ENCODE assay signal across 16 cellular contexts in the genomic region with DNA sequence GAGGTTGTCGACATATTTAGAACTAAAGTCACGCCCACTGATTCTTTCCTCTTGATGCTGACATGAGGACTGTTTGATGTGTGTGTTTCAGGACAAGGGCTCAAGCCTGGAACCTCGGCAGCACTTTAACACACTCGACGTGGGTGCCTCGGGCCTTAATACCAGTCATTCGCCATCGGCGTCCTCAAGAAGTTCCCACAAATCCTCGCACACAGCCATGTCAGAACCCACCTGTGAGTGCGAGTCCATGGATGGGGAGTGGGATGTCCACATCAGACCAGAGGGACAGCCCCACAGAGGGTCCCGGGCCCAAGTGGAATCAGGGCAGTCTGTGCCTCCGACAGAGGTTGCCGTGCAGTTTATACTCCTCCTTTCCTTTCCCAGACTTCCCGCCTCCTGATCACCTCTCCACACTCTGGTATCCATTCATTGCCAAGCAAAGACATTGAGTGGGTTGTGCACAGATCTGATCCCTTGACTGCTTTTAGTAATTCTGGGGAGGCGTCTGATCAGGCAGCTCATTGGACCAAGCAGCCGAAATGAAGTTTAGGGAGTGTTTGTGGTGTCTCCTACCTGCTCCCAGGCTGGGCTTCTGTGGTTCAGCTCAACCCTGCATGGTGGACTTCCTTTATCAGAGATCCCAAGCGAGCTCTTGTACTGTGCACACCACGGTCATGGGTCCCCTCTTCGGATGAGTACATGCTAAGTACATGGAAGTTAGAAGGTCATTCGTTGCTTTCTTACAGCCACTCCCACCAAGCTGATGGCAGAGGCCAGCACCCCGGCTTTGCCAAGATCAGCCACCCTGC. TPM values are rescaled to one million over a fixed set of nuclear protein-coding genes. Genes with fewer than 3 reads are reported as not detected.
A peak's percentile ranks its signal among the peaks of the same experiment; 100 is the strongest.
DNase-seq lines count a peak whose midpoint lies in the region; ATAC-seq and TF ChIP-seq lines count a peak whose summit lies in the region.
"Had no signal": no experiment of that assay in that cellular context is flagged by ENCODE, and none has a peak within 500 bp of the region (broad histone marks: within the 10 kb centered on the region; RNA-seq: fewer than 3 reads in every experiment).

No MANE protein-coding gene starts in this region.

- peaks cover 0 to 5% of the 10 kb centered on the region in 2 donors for H3K27me3 Mint-ChIP-seq in natural killer cell treated with Interleukin-12 subunit alpha and Interleukin-12 subunit beta and Interleukin-15 and Interleukin-18, amount 100 ng/mL, for 72 hours
- peaks cover 0 to 5% of the 10 kb centered on the region in 2 donors for H3K27me3 Mint-ChIP-seq in natural killer cell (ENCODE audit: low read depth in 2 of 2)
- H3K27me3 Mint-ChIP-seq: CD4-positive, alpha-beta T cell had no signal

- H3K36me3 ChIP-seq in lower lobe of right lung: peaks cover 9% of the 10 kb centered on the region

- DNase-seq in natural killer cell treated with Interleukin-12 subunit alpha and Interleukin-12 subunit beta and Interleukin-15 and Interleukin-18, amount 100 ng/mL, for 72 hours (ENCODE audit: low spot score): peak; percentile 57
- DNase-seq in natural killer cell (no peak), lower lobe of right lung (peak; percentile 36), putamen (ENCODE audit: low spot score) (peak; percentile 63), NCI-H1436 treated with DMSO at 0.1 percent for 48 hours (lab: John Stamatoyannopoulos, UW) (no peak), DMS 273 (lab: John Stamatoyannopoulos, UW; ENCODE audit: unreplicated experiment) (no peak)
- DNase-seq: Caco-2; CD4-positive, alpha-beta T cell; DMS79 treated with DMSO at 0.1 percent for 48 hours; GF-D8; GM23248; HCEC 1CT; KG1 had no signal

- H3K27ac Mint-ChIP-seq in natural killer cell treated with Interleukin-12 subunit alpha and Interleukin-12 subunit beta and Interleukin-15 and Interleukin-18, amount 100 ng/mL, for 72 hours: no peak overlapping the region
- no peak overlapping the region for H3K27ac Mint-ChIP-seq in natural killer cell
- H3K27ac Mint-ChIP-seq: B cell; CD4-positive, alpha-beta T cell had no signal

- no peak overlapping the region for H3K27ac ChIP-seq in lower lobe of right lung
- H3K27ac ChIP-seq: C4-2B, GM23248 had no signal

- H3K9me3 Mint-ChIP-seq in natural killer cell treated with Interleukin-12 subunit alpha and Interleukin-12 subunit beta and Interleukin-15 and Interleukin-18, amount 100 ng/mL, for 72 hours: no peaks in the 10 kb centered on the region
- no peaks in the 10 kb centered on the region for H3K9me3 Mint-ChIP-seq in natural killer cell
- H3K9me3 Mint-ChIP-seq: CD4-positive, alpha-beta T cell had no signal

- TF ChIP-seq CTCF in natural killer cell (IDR thresholded peaks at IDR 0.05): no peak
- no peak for TF ChIP-seq CTCF in lower lobe of right lung (IDR thresholded peaks at IDR 0.05)

- no peak for ATAC-seq in natural killer cell treated with Interleukin-12 subunit alpha and Interleukin-12 subunit beta and Interleukin-15 and Interleukin-18, amount 100 ng/mL, for 72 hours
- ATAC-seq in natural killer cell (no peak), lower lobe of right lung (no peak), HG02885 (IDR thresholded peaks at IDR 0.05; ENCODE audit: poor library complexity, unreplicated experiment) (no peak)

- H3K27me3 ChIP-seq in lower lobe of right lung (ENCODE audit: low read depth): no peaks in the 10 kb centered on the region

- H3K4me3 ChIP-seq in lower lobe of right lung: no peak overlapping the region
- H3K4me3 ChIP-seq: GM23248 had no signal

- intact Hi-C loops in natural killer cell (cut with micrococcal nuclease) (no loop called here), lower lobe of right lung (cut with DNase I) (no loop called here)

- H3K4me3 Mint-ChIP-seq in natural killer cell treated with Interleukin-12 subunit alpha and Interleukin-12 subunit beta and Interleukin-15 and Interleukin-18, amount 100 ng/mL, for 72 hours: no peak overlapping the region
- no peak overlapping the region for H3K4me3 Mint-ChIP-seq in natural killer cell
- H3K4me3 Mint-ChIP-seq: B cell; CD4-positive, alpha-beta T cell had no signal

- H3K4me1 Mint-ChIP-seq in natural killer cell treated with Interleukin-12 subunit alpha and Interleukin-12 subunit beta and Interleukin-15 and Interleukin-18, amount 100 ng/mL, for 72 hours (ENCODE audit: low read depth in 2 of 2): no peaks in the 10 kb centered on the region
- H3K4me1 Mint-ChIP-seq in natural killer cell: no peaks in the 10 kb centered on the region

- no peaks in the 10 kb centered on the region for H3K9me3 ChIP-seq in lower lobe of right lung
- H3K9me3 ChIP-seq: Caco-2 had no signal

- no peaks in the 10 kb centered on the region for H3K4me1 ChIP-seq in lower lobe of right lung
- H3K4me1 ChIP-seq: Caco-2 had no signal

- H3K36me3 Mint-ChIP-seq in natural killer cell treated with Interleukin-12 subunit alpha and Interleukin-12 subunit beta and Interleukin-15 and Interleukin-18, amount 100 ng/mL, for 72 hours: no peaks in the 10 kb centered on the region
- no peaks in the 10 kb centered on the region for H3K36me3 Mint-ChIP-seq in natural killer cell

RNA-seq across cellular contexts. Expression of a gene that starts 27.2 kb away (rescaled TPM):
- 1,000 to 10,000 TPM in 1 of 2 donors, 100 to 1,000 TPM in 1; 623 to 1,027 TPM for total RNA-seq in natural killer cell treated with Interleukin-12 subunit alpha and Interleukin-12 subunit beta and Interleukin-15 and Interleukin-18, amount 100 ng/mL, for 72 hours
- total RNA-seq in natural killer cell (100 to 1,000 TPM; 797 to 996 (median 940) TPM), lower lobe of right lung (1,065 TPM)

Comparison
In these comparisons a context has a peak if more than half of its experiments do, and no peak if none do; other contexts are left out.
1. DNase-seq: peak in natural killer cell treated with Interleukin-12 subunit alpha and Interleukin-12 subunit beta and Interleukin-15 and Interleukin-18, amount 100 ng/mL, for 72 hours (single experiment), lower lobe of right lung (single experiment) and putamen (single experiment); none in natural killer cell (single experiment), NCI-H1436 treated with DMSO at 0.1 percent for 48 hours (single experiment) and DMS 273 (single experiment).